Comparison of ENCODE assay signal across 1 cellular context in the genomic region with DNA sequence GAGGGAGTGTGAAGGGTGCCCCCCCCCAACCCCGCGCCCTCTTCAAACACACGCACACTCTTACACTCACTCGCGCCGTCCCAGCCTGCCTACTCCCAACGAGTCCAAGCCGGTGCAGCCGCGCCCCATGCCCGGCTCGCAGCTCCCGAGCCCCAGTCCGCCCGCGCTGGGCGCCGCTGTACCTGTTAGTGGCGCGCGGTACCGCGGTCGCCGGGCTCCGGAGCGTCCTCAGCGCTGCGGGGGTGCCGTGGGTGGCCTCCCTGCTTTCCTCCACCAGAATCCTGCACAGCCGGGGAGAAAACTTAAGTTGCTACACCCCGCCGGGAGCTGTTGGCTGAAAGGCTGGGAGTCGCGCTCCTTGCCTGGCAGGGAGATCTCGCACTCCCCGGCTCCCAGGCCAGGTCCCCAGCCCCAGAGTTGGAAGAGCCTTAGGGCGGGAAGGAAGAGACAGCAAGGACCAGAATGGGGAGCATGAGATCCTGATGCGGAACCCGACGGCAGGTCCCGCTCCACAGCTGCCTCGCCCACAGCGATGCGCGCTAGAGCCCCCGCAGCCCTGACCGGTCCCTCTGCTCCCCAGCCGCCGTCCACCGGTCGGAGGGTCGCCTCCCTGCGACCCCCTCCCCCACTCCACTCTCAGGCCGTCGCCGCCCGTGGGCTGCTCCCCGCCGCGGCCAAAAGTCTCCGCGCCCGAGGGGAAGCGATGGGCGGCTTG.
TF ChIP-seq lines count a peak whose summit lies in the region.

No MANE protein-coding gene starts in this region.

TF ChIP-seq in IMR-90, 13 proteins besides CTCF, POLR2A, EP300 and RAD21 (continued from another document):
- TF ChIP-seq FOS (IDR thresholded peaks at IDR 0.05; ENCODE audit: low read depth, low read length) (no peak), RCOR1 (IDR thresholded peaks at IDR 0.05; ENCODE audit: insufficient replicate concordance, low read length) (no peak)
